In genomic region chr5:41406944-41407343, GRCh38 we compare ENCODE assay signal across 23 cellular contexts.
A peak's percentile ranks its signal among the peaks of the same experiment; 100 is the strongest.
DNase-seq lines count a peak whose midpoint lies in the region; ATAC-seq, FAIRE-seq and TF ChIP-seq lines count a peak whose summit lies in the region.
"Had no signal": no experiment of that assay in that cellular context is flagged by ENCODE, and none has a peak within 500 bp of the region (broad histone marks: within the 10 kb centered on the region; RNA-seq: fewer than 3 reads in every experiment).

No MANE protein-coding gene starts in this region.

- no peaks in the 10 kb centered on the region for H3K9me3 ChIP-seq in mucosa of descending colon

- intact Hi-C loops in mucosa of descending colon (cut with DNase I, micrococcal nuclease): no loop called here

- H3K4me3 ChIP-seq in mucosa of descending colon: no peak overlapping the region
- H3K4me3 ChIP-seq: GM23248 had no signal

- H3K27ac ChIP-seq in 22Rv1 (peak overlapping the region; percentile 53), VCaP (peak overlapping the region; percentile 70)
- H3K27ac ChIP-seq: C4-2B, GM23248, HL-60 had no signal

- ATAC-seq in mucosa of descending colon: peak; percentile 50
- ATAC-seq in HG03378 (IDR thresholded peaks at IDR 0.05; ENCODE audit: unreplicated experiment): no peak

- DNase-seq in mucosa of descending colon: peak in 1 of 3 donors; percentile 12
- DNase-seq in MV-4-11 (lab: John Stamatoyannopoulos, UW): no peak
- DNase-seq in DMS79 (lab: John Stamatoyannopoulos, UW): no peak
- DNase-seq: AML-193; CD8-positive, alpha-beta memory T cell; GDM1; GM23248; H9; HFFc6; Karpas-422; NCI-H1048; NCI-H1417 treated with DMSO at 0.1 percent for 48 hours; NCI-H187; NCI-H446; NCI-H526 treated with DMSO at 0.1 percent for 48 hours; SHP77 had no signal

- peak; percentile 23 for FAIRE-seq in A204.1 (lab: Jason Lieb, UNC)
- FAIRE-seq: GM18507 had no signal

- TF ChIP-seq CTCF in 22Rv1 (IDR thresholded peaks at IDR 0.05) (no peak), VCaP (conservative IDR thresholded peaks at IDR 0.05) (no peak), mucosa of descending colon (IDR thresholded peaks at IDR 0.05) (no peak)

- H3K36me3 ChIP-seq in mucosa of descending colon (ENCODE audit: low read depth): no peaks in the 10 kb centered on the region

- peaks cover 7% of the 10 kb centered on the region for H3K4me1 ChIP-seq in mucosa of descending colon (ENCODE audit: low read depth)
